In genomic region chr6:8245736-8246135, GRCh38 we compare ENCODE assay signal across 19 cellular contexts.
"Had no signal": no experiment of that assay in that cellular context is flagged by ENCODE, and none has a peak within 500 bp of the region (broad histone marks: within the 10 kb centered on the region; RNA-seq: fewer than 3 reads in every experiment).

No MANE protein-coding gene starts in this region.

- DNase-seq: activated CD4-positive, alpha-beta memory T cell treated with anti-CD3 and anti-CD28 coated beads, Interleukin-2, amount 10 ng/mL, durations not matched to agents 7 days and 5 days; activated CD4-positive, alpha-beta T cell treated with anti-CD3 and anti-CD28 coated beads for 48 hours; activated CD4-positive, CD25-positive, alpha-beta regulatory T cell; activated CD8-positive, alpha-beta memory T cell treated with anti-CD3 and anti-CD28 coated beads, Interleukin-2, amount 10 ng/mL, durations not matched to agents 7 days and 5 days; amniotic stem cell; effector memory CD8-positive, alpha-beta T cell; esophagus squamous epithelium; immature natural killer cell; kidney glomerular epithelial cell; left ventricle myocardium superior; mucosa of descending colon; naive B cell; ovary; psoas muscle; right cardiac atrium; stimulated activated CD4-positive, alpha-beta T cell treated with anti-CD3 and anti-CD28 coated beads, Interleukin-15, amount 100 ng/mL, for 24 hours; stimulated activated CD4-positive, alpha-beta T cell treated with anti-CD3 and anti-CD28 coated beads, Interleukin-2, amount 100 ng/mL, for 48 hours; stimulated activated naive CD8-positive, alpha-beta T cell treated with anti-CD3 and anti-CD28 coated beads, Interleukin-15, amount 100 ng/mL, for 72 hours; trophoblast cell had no signal

- ATAC-seq: activated CD8-positive, alpha-beta memory T cell treated with anti-CD3 and anti-CD28 coated beads, Interleukin-2, amount 10 ng/mL, durations not matched to agents 7 days and 5 days; effector memory CD8-positive, alpha-beta T cell; left ventricle myocardium superior; mucosa of descending colon; psoas muscle; right cardiac atrium; stimulated activated naive CD8-positive, alpha-beta T cell treated with anti-CD3 and anti-CD28 coated beads, Interleukin-15, amount 100 ng/mL, for 72 hours had no signal
